Comparison of ENCODE assay signal across 10 cellular contexts in the genomic region with DNA sequence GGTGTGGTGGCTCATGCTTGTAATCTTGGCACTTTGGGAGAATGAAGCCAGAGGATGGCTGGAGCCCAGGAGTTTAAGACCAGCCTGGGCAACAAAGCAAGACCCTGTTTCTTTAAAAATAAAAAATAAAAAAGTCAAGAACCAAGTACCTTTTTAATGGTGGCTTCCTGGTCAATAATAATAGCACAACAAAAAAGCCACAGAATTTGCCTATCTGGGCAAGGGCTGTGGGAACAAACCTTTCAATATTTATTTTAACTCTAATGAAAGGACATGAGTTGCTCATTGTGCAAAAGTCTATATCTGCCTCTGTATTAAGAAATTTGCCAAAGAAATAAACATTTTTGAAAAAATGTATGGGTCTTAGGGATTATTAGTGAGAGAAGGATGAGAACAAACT. TPM values are rescaled to one million over a fixed set of nuclear protein-coding genes. Genes with fewer than 3 reads are reported as not detected.
DNase-seq lines count a peak whose midpoint lies in the region; FAIRE-seq and TF ChIP-seq lines count a peak whose summit lies in the region.
"Had no signal": no experiment of that assay in that cellular context is flagged by ENCODE, and none has a peak within 500 bp of the region (broad histone marks: within the 10 kb centered on the region; RNA-seq: fewer than 3 reads in every experiment).

No MANE protein-coding gene starts in this region.

- no peak overlapping the region for H3K9ac ChIP-seq in GM23248
- H3K9ac ChIP-seq in H1 (replicated peaks in 1 of 4; ENCODE audit: extremely low read depth in 1 of 4, low read depth in 3 of 4, low read length in 3 of 4), result no peak overlapping the region
- no peak overlapping the region for H3K9ac ChIP-seq in trophoblast cell (ENCODE audit: low read length)

- H4K91ac ChIP-seq in H1 (replicated peaks; ENCODE audit: insufficient read length, low read length), result no peak overlapping the region
- H4K91ac ChIP-seq in trophoblast cell (ENCODE audit: low read depth, low read length), result no peak overlapping the region

- no peak overlapping the region for H3K14ac ChIP-seq in H1 (ENCODE audit: insufficient read length)
- no peak overlapping the region for H3K14ac ChIP-seq in trophoblast cell (ENCODE audit: low read length)

- H2BK15ac ChIP-seq in H1 (ENCODE audit: low read length), result no peak overlapping the region

- H3K23me2 ChIP-seq in H1 (ENCODE audit: low read depth, low read length), result peaks cover 6% of the 10 kb centered on the region

- H3K9me2 ChIP-seq in GM23248 (ENCODE audit: insufficient read depth), result no peaks in the 10 kb centered on the region
- H3K9me2 ChIP-seq in PC-9 (ENCODE audit: insufficient read depth), result no peaks in the 10 kb centered on the region

- no peak overlapping the region for H2BK5ac ChIP-seq in H1 (ENCODE audit: low read depth, low read length)
- H2BK5ac ChIP-seq in trophoblast cell (ENCODE audit: low read depth, low read length, poor library complexity), result no peak overlapping the region

- H3K9me3 ChIP-seq in GM23248 (ENCODE audit: low read depth) (no peaks in the 10 kb centered on the region), PC-9 (ENCODE audit: insufficient read depth, low read depth) (no peaks in the 10 kb centered on the region), H1 (ENCODE audit: insufficient read depth in 2 of 2, low read depth in 1 of 2, low read length in 1 of 2) (no peaks in the 10 kb centered on the region), trophoblast cell (ENCODE audit: insufficient read depth, low read depth, low read length) (no peaks in the 10 kb centered on the region)
- H3K9me3 ChIP-seq: gastrocnemius medialis had no signal

- H3K4me2 ChIP-seq in GM23248 (ENCODE audit: unreplicated experiment) (peak overlapping the region; percentile 84), PC-9 (peak overlapping the region; percentile 78), H1 (ENCODE audit: insufficient read depth in 1 of 2, low read depth in 2 of 2, low read length in 2 of 2) (peak overlapping the region; percentile 88 to 91; a peak in 3 of 4 replicates), trophoblast cell (ENCODE audit: low read length) (no peak overlapping the region)

- in situ Hi-C loops in GM23248 (cut with MboI) (no loop called here), GM13976 (cut with MboI; ENCODE audit: low sequenced_read_pairs, unreplicated experiment) (no loop called here)

- no peak for TF ChIP-seq RAD21 in H1 (IDR thresholded peaks at IDR 0.05 in 1 of 2, conservative IDR thresholded peaks at IDR 0.05 in 1 of 2; ENCODE audit: low read depth in 2 of 2, low read length in 2 of 2)

- H2BK20ac ChIP-seq in H1 (ENCODE audit: low read length), result no peak overlapping the region

- H3K18ac ChIP-seq in H1 (ENCODE audit: extremely low read depth, low read length) (no peak overlapping the region), trophoblast cell (ENCODE audit: low read length) (no peak overlapping the region)

- CTCF ChIA-PET in PC-9 (lab: Charles Lee), result no interaction called here
- CTCF ChIA-PET in H1 (lab: Charles Lee; ENCODE audit: partially characterized antibody), result no interaction called here

- no peak for TF ChIP-seq EP300 in H1 (IDR thresholded peaks at IDR 0.05; ENCODE audit: borderline replicate concordance in 1 of 2, low read depth in 2 of 2, low read length in 2 of 2)

- H3K27ac ChIP-seq in GM23248, result peak overlapping the region; percentile 81
- no peak overlapping the region for H3K27ac ChIP-seq in PC-9
- H3K27ac ChIP-seq in H1 (ENCODE audit: low read depth, low read length), result no peak overlapping the region
- no peak overlapping the region for H3K27ac ChIP-seq in trophoblast cell (ENCODE audit: low read depth, low read length)

- no peak overlapping the region for H2BK120ac ChIP-seq in H1 (replicated peaks; ENCODE audit: low read depth, low read length)
- no peak overlapping the region for H2BK120ac ChIP-seq in trophoblast cell (ENCODE audit: insufficient read depth, low read length, poor library complexity)

- H3K79me1 ChIP-seq in H1 (ENCODE audit: low read depth, low read length), result peaks cover 5% of the 10 kb centered on the region; the same call in 1 of the 2 replicates
- peaks cover 13% of the 10 kb centered on the region for H3K79me1 ChIP-seq in trophoblast cell (ENCODE audit: low read length)

- H3K79me2 ChIP-seq in GM23248 (ENCODE audit: insufficient read depth) (peaks cover 60% of the 10 kb centered on the region), PC-9 (ENCODE audit: low read depth) (peaks cover 57% of the 10 kb centered on the region), H1 (ENCODE audit: control insufficient read depth in 1 of 2, insufficient read depth in 2 of 2, low read length in 2 of 2) (peaks cover 22 to 64% of the 10 kb centered on the region in 2 experiments), trophoblast cell (ENCODE audit: control insufficient read depth, insufficient read depth, low read length, poor library complexity) (peaks cover 5% of the 10 kb centered on the region)

- H3K4ac ChIP-seq in H1 (replicated peaks; ENCODE audit: insufficient read length, low read depth, low read length), result no peak overlapping the region
- H3K4ac ChIP-seq in trophoblast cell (ENCODE audit: low read depth, low read length), result peak overlapping the region; percentile 81

- FAIRE-seq in H1 (lab: Jason Lieb, UNC), result no peak

- no peak for TF ChIP-seq POLR2A in H1 (IDR thresholded peaks at IDR 0.05; ENCODE audit: control extremely low read depth in 1 of 2, low read depth in 2 of 2, low read length in 2 of 2)

- intact Hi-C loops in PC-9 (cut with micrococcal nuclease; ENCODE audit: unreplicated experiment), result no loop called here

- H2BK12ac ChIP-seq in H1 (ENCODE audit: low read depth, low read length) (no peak overlapping the region), trophoblast cell (ENCODE audit: low read length) (no peak overlapping the region)

- DNase-seq in GM23248, result no peak
- no peak for DNase-seq in PC-9
- DNase-seq in H1 (ENCODE audit: low read depth in 1 of 2, low spot score in 2 of 2), result no peak
- DNase-seq in trophoblast cell, result no peak
- DNase-seq in amygdala (lab: John Stamatoyannopoulos, UW), result no peak
- DNase-seq in activated gamma-delta T cell (lab: John Stamatoyannopoulos, UW), result no peak
- no peak for DNase-seq in GM13976 (ENCODE audit: low spot score)
- DNase-seq in NOMO-1 treated with dmso at 0.1 percent for 144 hours (lab: John Stamatoyannopoulos, UW; ENCODE audit: unreplicated experiment), result no peak
- DNase-seq: aorta, gastrocnemius medialis had no signal

- H3K23ac ChIP-seq in H1 (ENCODE audit: insufficient read length) (no peak overlapping the region), trophoblast cell (ENCODE audit: low read length) (no peak overlapping the region)

- TF ChIP-seq CTCF in PC-9 (conservative IDR thresholded peaks at IDR 0.05) (no peak), H1 (IDR thresholded peaks at IDR 0.05; ENCODE audit: control extremely low read depth in 1 of 3, insufficient read depth in 1 of 3, low read depth in 1 of 3, low read length in 3 of 3) (no peak), GM13976 (IDR thresholded peaks at IDR 0.05; ENCODE audit: borderline replicate concordance, control extremely low read depth, extremely low read depth, insufficient read depth, missing control alignments) (no peak)

- H3K36me3 ChIP-seq in GM23248 (ENCODE audit: low read depth) (no peaks in the 10 kb centered on the region; the same call in 1 of the 2 replicates), PC-9 (ENCODE audit: low read depth) (no peaks in the 10 kb centered on the region), H1 (ENCODE audit: control insufficient read depth in 2 of 4, insufficient read depth in 4 of 4, low read length in 3 of 4) (no peaks in the 10 kb centered on the region), trophoblast cell (ENCODE audit: control insufficient read depth in 1 of 2, insufficient read depth in 2 of 2, low read length in 2 of 2) (peaks cover 0 to 3% of the 10 kb centered on the region in 2 experiments)
- H3K36me3 ChIP-seq: gastrocnemius medialis had no signal

- H2AK5ac ChIP-seq in H1 (ENCODE audit: low read depth, low read length), result no peak overlapping the region
- H2AK5ac ChIP-seq in trophoblast cell (ENCODE audit: low read length), result no peak overlapping the region

- H4K20me1 ChIP-seq in GM23248 (ENCODE audit: insufficient read depth), result 0 out of 2 replicates have a peak, but pooled peaks cover 11% of the 10 kb centered on the region
- peaks cover 4% of the 10 kb centered on the region; the same call in 1 of the 2 replicates for H4K20me1 ChIP-seq in PC-9 (ENCODE audit: insufficient read depth)
- peaks cover 13 to 18% of the 10 kb centered on the region in 2 experiments for H4K20me1 ChIP-seq in H1 (replicated peaks in 1 of 2; ENCODE audit: control insufficient read depth in 1 of 2, insufficient read depth in 2 of 2, low read length in 2 of 2)

- no peak overlapping the region for H4K5ac ChIP-seq in H1 (ENCODE audit: insufficient read length, low read depth, low read length)

- BruUV-seq in PC-9 (replicated peaks; lab: Mats Ljungman, UMichigan), result no TSS peak

- no peak overlapping the region for H4K12ac ChIP-seq in trophoblast cell (ENCODE audit: low read depth, low read length)

- H3K27me3 ChIP-seq in GM23248 (replicated peaks; ENCODE audit: insufficient read depth) (no peaks in the 10 kb centered on the region), PC-9 (ENCODE audit: insufficient read depth, low read depth) (no peaks in the 10 kb centered on the region), H1 (replicated peaks in 1 of 4; ENCODE audit: control insufficient read depth in 3 of 4, extremely low read depth in 1 of 4, insufficient read depth in 3 of 4, low read length in 3 of 4) (no peaks in the 10 kb centered on the region), trophoblast cell (ENCODE audit: insufficient read depth, low read length) (no peaks in the 10 kb centered on the region)
- H3K27me3 ChIP-seq: gastrocnemius medialis had no signal

- H3K4me3 ChIP-seq in GM23248, result peak overlapping the region; percentile 75
- H3K4me3 ChIP-seq in PC-9, result no peak overlapping the region
- H3K4me3 ChIP-seq in H1 (ENCODE audit: extremely low read depth in 1 of 4, insufficient read depth in 2 of 4, low read depth in 3 of 4, low read length in 4 of 4), result peak overlapping the region in 2 of 4 experiments; percentile 84 to 92; a peak in 3 of 8 replicates
- H3K4me3 ChIP-seq in trophoblast cell (ENCODE audit: low read depth, low read length), result no peak overlapping the region

- H2AFZ ChIP-seq in GM23248, result no peak overlapping the region
- no peak overlapping the region for H2AFZ ChIP-seq in PC-9
- no peak overlapping the region for H2AFZ ChIP-seq in H1 (ENCODE audit: low read length)
- no peak overlapping the region for H2AFZ ChIP-seq in trophoblast cell (ENCODE audit: insufficient read depth, low read length, poor library complexity)

- H3K4me1 ChIP-seq in GM23248 (ENCODE audit: insufficient read depth), result peaks cover 27% of the 10 kb centered on the region
- peaks cover 13% of the 10 kb centered on the region for H3K4me1 ChIP-seq in PC-9 (replicated peaks; ENCODE audit: insufficient read depth)
- H3K4me1 ChIP-seq in H1 (replicated peaks in 1 of 4; ENCODE audit: control insufficient read depth in 3 of 4, insufficient read depth in 4 of 4, low read length in 3 of 4), result peaks cover 2 to 17% (median 14%) of the 10 kb centered on the region in 4 experiments
- H3K4me1 ChIP-seq in trophoblast cell (ENCODE audit: control insufficient read depth in 1 of 2, insufficient read depth in 2 of 2, low read length in 2 of 2), result peaks cover 6 to 10% of the 10 kb centered on the region in 2 experiments

- POLR2A ChIA-PET in PC-9 (lab: Charles Lee; ENCODE audit: unreplicated experiment) (no interaction called here), H1 (lab: Charles Lee; ENCODE audit: partially characterized antibody) (interaction anchor here (1.3 to 7.1 kb wide), 3 partner anchors 14 to 21 kb away, joined by 3 to 43 read pairs (median 8); no protein-coding TSS in a partner anchor)

- H3F3A ChIP-seq in GM23248 (ENCODE audit: insufficient read depth) (peaks cover 28% of the 10 kb centered on the region), PC-9 (ENCODE audit: insufficient read depth, low read depth) (peaks cover 9% of the 10 kb centered on the region; the same call in 1 of the 2 replicates)

- H3K56ac ChIP-seq in H1 (replicated peaks; ENCODE audit: insufficient read length, low read depth, low read length), result no peak overlapping the region

- no peak overlapping the region for H4K8ac ChIP-seq in H1 (ENCODE audit: extremely low read depth, insufficient read depth, low read length)
- no peak overlapping the region for H4K8ac ChIP-seq in trophoblast cell (ENCODE audit: low read depth, low read length)

RNA-seq across cellular contexts. Expression of a gene that starts 2.1 kb away (rescaled TPM):
- total RNA-seq in GM23248 (2014; rRNA removed; shearing (Covaris generic)), result 11.3 and 11.9 TPM in 2 replicates
- 3.8 and 6.3 TPM in 2 replicates for polyA plus RNA-seq in GM23248 (2016; fragmentation: Nextera tagmentation; extraction: Ambion mirVana)
- 37.8 and 38.6 TPM in 2 replicates for total RNA-seq in PC-9 (2021)
- total RNA-seq in H1 (2021; fragmentation: NEBNext Ultra II Directional; extraction: Animal tissue kit (Norgen Biotek cat#: 25700)), result 47.8 TPM in 2 replicates
- polyA plus RNA-seq in H1 (2011; rRNA removed), result 15.5 and 17.4 TPM in 2 replicates
- polyA plus RNA-seq in H1 (2011; cell fraction: cytosol; rRNA removed), result 15.1 TPM
- 23.1 TPM for polyA plus RNA-seq in H1 (2011; cell fraction: nucleus; rRNA removed)
- polyA plus RNA-seq in H1 (2012, experiment 1 of 2), result 25.1 to 29.2 TPM (median 26.5 TPM) in 4 replicates
- 6.3 TPM for polyA plus RNA-seq in H1 (2012, experiment 2 of 2)
- polyA plus RNA-seq in H1 (2013, experiment 1 of 2), result 16.8 TPM
- 16.7 TPM for polyA plus RNA-seq in H1 (2013, experiment 2 of 2)
- polyA minus RNA-seq in H1 (2011; rRNA and poly(A)+ RNA removed), result 87.4 and 92.4 TPM in 2 replicates
- 37.1 TPM for polyA minus RNA-seq in H1 (2011; cell fraction: cytosol; rRNA and poly(A)+ RNA removed)
- 30.7 TPM for polyA minus RNA-seq in H1 (2011; cell fraction: nucleus; rRNA and poly(A)+ RNA removed)
- polyA plus RNA-seq in trophoblast cell (2013), result 20.0 and 20.6 TPM in 2 replicates
